24 cellular contexts compared by ENCODE assay signal in genomic region chr22:47225080-47225930, GRCh38.
"Had no signal": no experiment of that assay in that cellular context is flagged by ENCODE, and none has a peak within 500 bp of the region (broad histone marks: within the 10 kb centered on the region; RNA-seq: fewer than 3 reads in every experiment).

No MANE protein-coding gene starts in this region.

- H3K4me1 Mint-ChIP-seq: activated CD4-positive, alpha-beta memory T cell treated with anti-CD3 and anti-CD28 coated beads, Interleukin-2, amount 10 ng/mL, durations not matched to agents 7 days and 5 days; activated naive CD4-positive, alpha-beta T cell treated with anti-CD3 and anti-CD28 coated beads, Interleukin-2, amount 10 ng/mL, durations not matched to agents 7 days and 5 days; activated naive CD8-positive, alpha-beta T cell treated with anti-CD3 and anti-CD28 coated beads, Interleukin-2, amount 50 U/mL, for 24 hours had no signal

- H3K36me3 Mint-ChIP-seq: activated naive CD4-positive, alpha-beta T cell treated with anti-CD3 and anti-CD28 coated beads, Interleukin-2, amount 10 ng/mL, durations not matched to agents 7 days and 5 days; brain had no signal

- H3K9me3 Mint-ChIP-seq: T-helper 1 cell treated with Interleukin-12 subunit alpha and Interleukin-12 subunit beta and Interleukin-4 antibody, amounts not matched to agents 30 μg/mL and 1 μg/mL, for 36 hours had no signal

- H3K27me3 Mint-ChIP-seq: activated naive CD4-positive, alpha-beta T cell treated with anti-CD3 and anti-CD28 coated beads, Interleukin-2, amount 10 ng/mL, durations not matched to agents 7 days and 5 days had no signal

- DNase-seq: activated CD4-positive, alpha-beta memory T cell treated with anti-CD3 and anti-CD28 coated beads, Interleukin-2, amount 10 ng/mL, durations not matched to agents 7 days and 5 days; activated CD4-positive, alpha-beta T cell treated with anti-CD3 and anti-CD28 coated beads for 4 hours; activated CD4-positive, alpha-beta T cell treated with anti-CD3 and anti-CD28 coated beads, Interleukin-2, amount 50 U/mL, for 1 hour; activated effector memory CD4-positive, alpha-beta T cell treated with Interleukin-2 at 50 U/mL for 16 hours; activated naive CD4-positive, alpha-beta T cell treated with anti-CD3 and anti-CD28 coated beads, Interleukin-2, amount 10 ng/mL, durations not matched to agents 7 days and 5 days; activated naive CD8-positive, alpha-beta T cell treated with anti-CD3 and anti-CD28 coated beads, Interleukin-2, amount 50 U/mL, for 24 hours; anterior cingulate cortex; MM.1S; MV-4-11; NCI-H1092; NCI-H1436 treated with DMSO at 0.1 percent for 48 hours; NCI-H1694 treated with DMSO at 0.1 percent for 48 hours; NCI-H2029; NCI-H345; NCI-H524 treated with DMSO at 0.1 percent for 48 hours; SHP77; SJCRH30 had no signal

- ATAC-seq: activated CD4-positive, CD25-positive, alpha-beta regulatory T cell treated with anti-CD3 and anti-CD28 coated beads, Interleukin-2, amount 50 U/mL, for 24 hours; activated naive CD8-positive, alpha-beta T cell treated with anti-CD3 and anti-CD28 coated beads, Interleukin-2, amount 50 U/mL, for 24 hours; Panc1; WTC11 had no signal

- H3K27ac Mint-ChIP-seq: activated CD4-positive, alpha-beta memory T cell treated with anti-CD3 and anti-CD28 coated beads, Interleukin-2, amount 10 ng/mL, durations not matched to agents 7 days and 5 days; activated naive CD4-positive, alpha-beta T cell treated with anti-CD3 and anti-CD28 coated beads, Interleukin-2, amount 10 ng/mL, durations not matched to agents 7 days and 5 days; activated naive CD8-positive, alpha-beta T cell; activated naive CD8-positive, alpha-beta T cell treated with anti-CD3 and anti-CD28 coated beads, Interleukin-2, amount 50 U/mL, for 24 hours; brain; T-helper 1 cell treated with Interleukin-12 subunit alpha and Interleukin-12 subunit beta and Interleukin-4 antibody, amounts not matched to agents 30 μg/mL and 1 μg/mL, for 36 hours; T-helper 2 cell treated with Interferon-gamma antibody and Interleukin-4, amounts not matched to agents 5 μg/mL and 100 μg/mL, for 36 hours; WTC11 had no signal

- H3K4me3 Mint-ChIP-seq: activated CD4-positive, alpha-beta memory T cell treated with anti-CD3 and anti-CD28 coated beads, Interleukin-2, amount 10 ng/mL, durations not matched to agents 7 days and 5 days; activated naive CD4-positive, alpha-beta T cell treated with anti-CD3 and anti-CD28 coated beads, Interleukin-2, amount 10 ng/mL, durations not matched to agents 7 days and 5 days; activated naive CD8-positive, alpha-beta T cell; activated naive CD8-positive, alpha-beta T cell treated with anti-CD3 and anti-CD28 coated beads, Interleukin-2, amount 50 U/mL, for 24 hours; brain; T-helper 1 cell treated with Interleukin-12 subunit alpha and Interleukin-12 subunit beta and Interleukin-4 antibody, amounts not matched to agents 30 μg/mL and 1 μg/mL, for 36 hours; T-helper 2 cell treated with Interferon-gamma antibody and Interleukin-4, amounts not matched to agents 5 μg/mL and 100 μg/mL, for 36 hours; WTC11 had no signal
